7 cellular contexts compared by ENCODE assay signal in the genomic region with DNA sequence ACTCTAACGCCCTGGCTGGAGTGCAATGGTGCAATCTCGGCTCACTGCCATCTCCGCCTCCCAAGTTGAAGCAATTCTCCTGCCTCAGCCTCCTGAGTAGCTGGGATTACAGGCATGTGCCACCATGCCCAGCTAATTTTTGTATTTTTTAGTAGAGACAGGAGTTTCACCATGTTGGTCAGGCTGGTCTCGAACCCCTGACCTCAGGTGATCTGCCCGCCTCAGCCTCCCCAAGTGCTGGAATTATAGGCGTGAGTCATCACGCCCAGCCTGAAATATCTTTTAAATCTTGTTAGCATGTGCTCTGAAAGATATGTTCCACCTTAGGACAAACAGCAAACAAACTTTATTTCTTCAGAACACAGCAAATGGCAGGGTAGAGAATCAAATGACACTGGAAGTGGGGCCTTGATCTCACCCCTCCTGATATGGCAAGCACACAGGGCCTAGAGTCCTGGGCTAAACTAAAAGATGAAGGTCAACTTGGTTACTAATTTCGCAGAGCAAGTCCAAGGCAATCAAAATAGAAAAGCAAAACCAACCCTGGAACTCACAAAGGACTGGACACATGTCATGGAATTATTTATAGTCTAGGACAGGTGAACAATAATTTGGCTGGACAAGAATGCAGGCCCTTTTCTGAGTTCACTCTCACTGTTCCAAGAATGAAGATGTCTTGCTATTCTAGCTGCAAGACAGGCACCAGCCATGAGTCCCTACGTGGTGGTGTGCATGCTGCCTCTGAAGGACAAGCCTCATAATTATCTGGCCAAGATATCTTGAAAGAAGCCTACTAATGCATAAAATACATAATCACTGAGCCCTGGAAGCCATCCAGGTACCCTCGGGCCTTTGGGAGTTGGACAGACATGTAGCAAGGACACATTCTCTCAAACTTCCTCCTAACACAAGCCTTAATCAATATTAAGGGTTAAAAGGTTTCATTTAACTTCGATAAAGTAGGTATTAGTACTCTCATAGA. TPM values are rescaled to one million over a fixed set of nuclear protein-coding genes. Genes with fewer than 3 reads are reported as not detected.
A peak's percentile ranks its signal among the peaks of the same experiment; 100 is the strongest.
DNase-seq lines count a peak whose midpoint lies in the region; ATAC-seq, FAIRE-seq and TF ChIP-seq lines count a peak whose summit lies in the region.

No MANE protein-coding gene starts in this region.

- peaks cover 84% of the 10 kb centered on the region for H3K4me1 Mint-ChIP-seq in stimulated activated memory B cell treated with anti-CD40 and anti-IgM and Interleukin-4, amounts not matched to agents 10 μg/mL and 1 μg/mL and 100 μg/mL, for 72 hours

- H3K4me3 Mint-ChIP-seq in stimulated activated memory B cell treated with anti-CD40 and anti-IgM and Interleukin-4, amounts not matched to agents 10 μg/mL and 1 μg/mL and 100 μg/mL, for 72 hours: no peak overlapping the region

- H3K27ac Mint-ChIP-seq in stimulated activated memory B cell treated with anti-CD40 and anti-IgM and Interleukin-4, amounts not matched to agents 10 μg/mL and 1 μg/mL and 100 μg/mL, for 72 hours: peak overlapping the region; percentile 84

- H3K36me3 ChIP-seq in WERI-Rb-1: no peaks in the 10 kb centered on the region
- peaks cover 4% of the 10 kb centered on the region for H3K36me3 ChIP-seq in left ventricle myocardium inferior

- H3K4me1 ChIP-seq in left ventricle myocardium inferior: peaks cover 81% of the 10 kb centered on the region

- no peak overlapping the region for H3K4me3 ChIP-seq in WERI-Rb-1 (ENCODE audit: low read depth, low read length)
- H3K4me3 ChIP-seq in left ventricle myocardium inferior: no peak overlapping the region

- H3K27me3 ChIP-seq in WERI-Rb-1 (ENCODE audit: insufficient read depth, low read depth, severe bottlenecking) (no peaks in the 10 kb centered on the region), left ventricle myocardium inferior (ENCODE audit: low read depth) (no peaks in the 10 kb centered on the region)

- no peak for ATAC-seq in stimulated activated memory B cell treated with anti-CD40 and anti-IgM and Interleukin-4, amounts not matched to agents 10 μg/mL and 1 μg/mL and 100 μg/mL, for 72 hours

- peaks cover 18% of the 10 kb centered on the region for H3K36me3 Mint-ChIP-seq in stimulated activated memory B cell treated with anti-CD40 and anti-IgM and Interleukin-4, amounts not matched to agents 10 μg/mL and 1 μg/mL and 100 μg/mL, for 72 hours

- TF ChIP-seq CTCF in WERI-Rb-1 (IDR thresholded peaks at IDR 0.05; ENCODE audit: low read depth, low read length) (no peak), left ventricle myocardium inferior (IDR thresholded peaks at IDR 0.05; ENCODE audit: borderline replicate concordance) (no peak), D721Med (IDR thresholded peaks at IDR 0.05; ENCODE audit: insufficient read depth, missing control alignments) (no peak)

- H3K27me3 Mint-ChIP-seq in stimulated activated memory B cell treated with anti-CD40 and anti-IgM and Interleukin-4, amounts not matched to agents 10 μg/mL and 1 μg/mL and 100 μg/mL, for 72 hours: no peaks in the 10 kb centered on the region

- no peaks in the 10 kb centered on the region for H3K9me3 Mint-ChIP-seq in stimulated activated memory B cell treated with anti-CD40 and anti-IgM and Interleukin-4, amounts not matched to agents 10 μg/mL and 1 μg/mL and 100 μg/mL, for 72 hours

- peak; percentile 47 for DNase-seq in HT-29 (ENCODE audit: low spot score)
- DNase-seq in WERI-Rb-1: no peak
- DNase-seq in left ventricle myocardium inferior: no peak
- DNase-seq in D721Med (ENCODE audit: insufficient read length, low spot score): no peak
- DNase-seq in SIG-M5 (lab: John Stamatoyannopoulos, UW): no peak
- no peak for DNase-seq in globus pallidus (ENCODE audit: low spot score)

- H3K27ac ChIP-seq in WERI-Rb-1 (peak overlapping the region; percentile 44), left ventricle myocardium inferior (replicated peaks) (peak overlapping the region; percentile 79)

- no peaks in the 10 kb centered on the region for H3K9me3 ChIP-seq in WERI-Rb-1 (ENCODE audit: severe bottlenecking)
- H3K9me3 ChIP-seq in left ventricle myocardium inferior (replicated peaks): no peaks in the 10 kb centered on the region

- FAIRE-seq in D721Med (lab: Jason Lieb, UNC): no peak

- intact Hi-C loops in left ventricle myocardium inferior (cut with micrococcal nuclease): no loop called here

RNA-seq across cellular contexts. Expression of a gene that starts 35.6 kb away (rescaled TPM):
- 24.1 and 24.5 TPM in 2 replicates for total RNA-seq in HT-29 (2014; rRNA removed; shearing (Covaris generic))
- 31.0 TPM for total RNA-seq in left ventricle myocardium inferior
